28 cellular contexts compared by ENCODE assay signal in genomic region chrY:21227849-21228248, GRCh38.
DNase-seq lines count a peak whose midpoint lies in the region; ATAC-seq, FAIRE-seq and TF ChIP-seq lines count a peak whose summit lies in the region.
"Had no signal": no experiment of that assay in that cellular context is flagged by ENCODE, and none has a peak within 500 bp of the region (broad histone marks: within the 10 kb centered on the region; RNA-seq: fewer than 3 reads in every experiment).

No MANE protein-coding gene starts in this region.

- no peaks in the 10 kb centered on the region for H3K36me3 ChIP-seq in brain microvascular endothelial cell (replicated peaks)
- H3K36me3 ChIP-seq: cardiac muscle cell, neutrophil had no signal

- in situ Hi-C loops in brain microvascular endothelial cell (cut with HindIII; ENCODE audit: low pct_ligation_motif_present, low sequenced_read_pairs): no loop called here

- H3K4me3 ChIP-seq in brain microvascular endothelial cell (ENCODE audit: low read depth, low read length): no peak overlapping the region
- H3K4me3 ChIP-seq: cardiac muscle cell, lung, skin epidermis had no signal

- no peak overlapping the region for H3K27ac Mint-ChIP-seq in T-helper 17 cell
- H3K27ac Mint-ChIP-seq in activated naive CD8-positive, alpha-beta T cell treated with anti-CD3 and anti-CD28 coated beads for 36 hours: no peak overlapping the region
- H3K27ac Mint-ChIP-seq: activated CD8-positive, alpha-beta T cell treated with anti-CD3 and anti-CD28 coated beads, Interleukin-2, amount 10 ng/mL, durations not matched to agents 7 days and 5 days; activated naive CD4-positive, alpha-beta T cell treated with anti-CD3 and anti-CD28 coated beads for 36 hours; activated T-cell treated with anti-CD3 and anti-CD28 coated beads, Interleukin-2, amount 50 U/mL, for 24 hours; CD4-positive, CD25-positive, alpha-beta regulatory T cell; IgD-negative memory B cell; stimulated activated naive B cell treated with anti-CD40 and anti-IgM and Interleukin-4, amounts not matched to agents 10 μg/mL and 1 μg/mL and 100 μg/mL, for 72 hours had no signal

- peak; percentile 77 for ATAC-seq in HG02588 (IDR thresholded peaks at IDR 0.05; ENCODE audit: unreplicated experiment)
- peak; percentile 89 for ATAC-seq in HG03103 (IDR thresholded peaks at IDR 0.05; ENCODE audit: low read depth, unreplicated experiment)
- ATAC-seq in T-helper 17 cell: no peak
- no peak for ATAC-seq in omental fat pad (ENCODE audit: low FRiP score)
- ATAC-seq: activated CD8-positive, alpha-beta T cell treated with anti-CD3 and anti-CD28 coated beads, Interleukin-2, amount 10 ng/mL, durations not matched to agents 7 days and 5 days; HCT116; Right ventricle myocardium inferior had no signal

- DNase-seq in GM19239 (ENCODE audit: insufficient read length, low spot score) (no peak), T-helper 17 cell (no peak), omental fat pad (ENCODE audit: low spot score) (no peak), EL (no peak), brain microvascular endothelial cell (no peak)
- no peak for DNase-seq in activated naive CD8-positive, alpha-beta T cell treated with anti-CD3 and anti-CD28 coated beads for 36 hours
- DNase-seq: activated CD8-positive, alpha-beta T cell treated with anti-CD3 and anti-CD28 coated beads, Interleukin-2, amount 10 ng/mL, durations not matched to agents 7 days and 5 days; activated naive CD4-positive, alpha-beta T cell treated with anti-CD3 and anti-CD28 coated beads for 36 hours; activated T-cell treated with anti-CD3 and anti-CD28 coated beads, Interleukin-2, amount 50 U/mL, for 24 hours; amygdala; CD4-positive, CD25-positive, alpha-beta regulatory T cell; kidney; NCI-H1105 treated with DMSO at 0.1 percent for 48 hours; NCI-H2029 treated with DMSO at 0.1 percent for 48 hours; NCI-H226; NCI-H774; stimulated activated CD4-positive, alpha-beta T cell treated with anti-CD3 and anti-CD28 coated beads, Interleukin-2, amount 100 ng/mL, for 24 hours; stimulated activated naive B cell treated with anti-CD40 and anti-IgM and Interleukin-4, amounts not matched to agents 10 μg/mL and 1 μg/mL and 100 μg/mL, for 72 hours; T1000 had no signal

- no peaks in the 10 kb centered on the region for H3K36me3 Mint-ChIP-seq in T-helper 17 cell (ENCODE audit: low read depth)
- no peaks in the 10 kb centered on the region for H3K36me3 Mint-ChIP-seq in activated naive CD8-positive, alpha-beta T cell treated with anti-CD3 and anti-CD28 coated beads for 36 hours
- H3K36me3 Mint-ChIP-seq: CD4-positive, CD25-positive, alpha-beta regulatory T cell; IgD-negative memory B cell; stimulated activated naive B cell treated with anti-CD40 and anti-IgM and Interleukin-4, amounts not matched to agents 10 μg/mL and 1 μg/mL and 100 μg/mL, for 72 hours had no signal

- TF ChIP-seq CTCF in omental fat pad (IDR thresholded peaks at IDR 0.05) (no peak), brain microvascular endothelial cell (IDR thresholded peaks at IDR 0.05; ENCODE audit: low read depth, low read length, missing control alignments) (no peak)

- H3K4me3 Mint-ChIP-seq in T-helper 17 cell: peak overlapping the region; percentile 28
- H3K4me3 Mint-ChIP-seq in activated naive CD8-positive, alpha-beta T cell treated with anti-CD3 and anti-CD28 coated beads for 36 hours: no peak overlapping the region
- H3K4me3 Mint-ChIP-seq: activated CD8-positive, alpha-beta T cell treated with anti-CD3 and anti-CD28 coated beads, Interleukin-2, amount 10 ng/mL, durations not matched to agents 7 days and 5 days; activated naive CD4-positive, alpha-beta T cell treated with anti-CD3 and anti-CD28 coated beads for 36 hours; activated T-cell treated with anti-CD3 and anti-CD28 coated beads, Interleukin-2, amount 50 U/mL, for 24 hours; CD4-positive, CD25-positive, alpha-beta regulatory T cell; IgD-negative memory B cell; stimulated activated naive B cell treated with anti-CD40 and anti-IgM and Interleukin-4, amounts not matched to agents 10 μg/mL and 1 μg/mL and 100 μg/mL, for 72 hours had no signal

- H3K27me3 ChIP-seq in brain microvascular endothelial cell (replicated peaks): no peaks in the 10 kb centered on the region
- H3K27me3 ChIP-seq: cardiac muscle cell, neutrophil had no signal

- H3K9me3 Mint-ChIP-seq in activated naive CD8-positive, alpha-beta T cell treated with anti-CD3 and anti-CD28 coated beads for 36 hours: no peaks in the 10 kb centered on the region
- H3K9me3 Mint-ChIP-seq: activated T-cell treated with anti-CD3 and anti-CD28 coated beads, Interleukin-2, amount 50 U/mL, for 24 hours; CD4-positive, CD25-positive, alpha-beta regulatory T cell; IgD-negative memory B cell; stimulated activated naive B cell treated with anti-CD40 and anti-IgM and Interleukin-4, amounts not matched to agents 10 μg/mL and 1 μg/mL and 100 μg/mL, for 72 hours had no signal

- peak; percentile 89 for FAIRE-seq in GM19239 (lab: Jason Lieb, UNC)
- FAIRE-seq: kidney had no signal

- no peaks in the 10 kb centered on the region for H3K9me3 ChIP-seq in T-helper 17 cell (ENCODE audit: control insufficient read depth, low read length, poor library complexity, severe bottlenecking)
- H3K9me3 ChIP-seq: neutrophil had no signal

- H3K27ac ChIP-seq in brain microvascular endothelial cell: no peak overlapping the region
- H3K27ac ChIP-seq: cardiac muscle cell, neutrophil, skin epidermis had no signal

- H3K4me1 Mint-ChIP-seq in T-helper 17 cell: no peaks in the 10 kb centered on the region
- H3K4me1 Mint-ChIP-seq in activated naive CD8-positive, alpha-beta T cell treated with anti-CD3 and anti-CD28 coated beads for 36 hours: no peaks in the 10 kb centered on the region
- H3K4me1 Mint-ChIP-seq: IgD-negative memory B cell had no signal

- H3K27me3 Mint-ChIP-seq in T-helper 17 cell: no peaks in the 10 kb centered on the region
- H3K27me3 Mint-ChIP-seq in activated naive CD8-positive, alpha-beta T cell treated with anti-CD3 and anti-CD28 coated beads for 36 hours: no peaks in the 10 kb centered on the region
- H3K27me3 Mint-ChIP-seq: activated T-cell treated with anti-CD3 and anti-CD28 coated beads, Interleukin-2, amount 50 U/mL, for 24 hours; CD4-positive, CD25-positive, alpha-beta regulatory T cell; IgD-negative memory B cell; stimulated activated naive B cell treated with anti-CD40 and anti-IgM and Interleukin-4, amounts not matched to agents 10 μg/mL and 1 μg/mL and 100 μg/mL, for 72 hours had no signal

Comparison
In these comparisons a context has a peak if more than half of its experiments do, and no peak if none do; other contexts are left out.
1. ATAC-seq: peak in HG02588 (single experiment) and HG03103 (single experiment); none in T-helper 17 cell (single experiment) and omental fat pad (single experiment).